1 cellular context compared by ENCODE assay signal in the genomic region with DNA sequence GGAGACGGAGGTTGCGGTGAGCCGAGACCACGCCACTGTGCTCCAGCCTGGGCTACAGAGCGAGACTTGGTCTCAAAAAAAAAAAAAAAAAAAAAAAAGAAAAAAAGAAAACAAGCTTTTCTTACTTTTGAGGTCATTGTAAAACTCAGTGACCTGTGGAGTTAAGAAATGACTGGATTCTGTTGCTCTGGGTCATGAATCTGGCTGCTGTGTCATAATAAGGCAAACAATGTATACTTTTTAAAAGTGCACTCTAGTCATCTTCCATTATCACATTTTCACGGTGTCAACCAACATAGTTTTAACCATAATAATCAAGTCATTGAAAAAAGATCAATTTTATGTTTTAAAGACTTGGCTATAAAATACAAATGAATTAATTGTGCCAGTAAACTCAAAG.
TF ChIP-seq lines count a peak whose summit lies in the region.

No MANE protein-coding gene starts in this region.

TF ChIP-seq in GM12878, 131 proteins besides CTCF, POLR2A, EP300 and RAD21 (continued from another document):
- TF ChIP-seq KAT2A (conservative IDR thresholded peaks at IDR 0.05; ENCODE audit: control insufficient read depth, low read depth, low read length): no peak
- TF ChIP-seq, protein P1, sequence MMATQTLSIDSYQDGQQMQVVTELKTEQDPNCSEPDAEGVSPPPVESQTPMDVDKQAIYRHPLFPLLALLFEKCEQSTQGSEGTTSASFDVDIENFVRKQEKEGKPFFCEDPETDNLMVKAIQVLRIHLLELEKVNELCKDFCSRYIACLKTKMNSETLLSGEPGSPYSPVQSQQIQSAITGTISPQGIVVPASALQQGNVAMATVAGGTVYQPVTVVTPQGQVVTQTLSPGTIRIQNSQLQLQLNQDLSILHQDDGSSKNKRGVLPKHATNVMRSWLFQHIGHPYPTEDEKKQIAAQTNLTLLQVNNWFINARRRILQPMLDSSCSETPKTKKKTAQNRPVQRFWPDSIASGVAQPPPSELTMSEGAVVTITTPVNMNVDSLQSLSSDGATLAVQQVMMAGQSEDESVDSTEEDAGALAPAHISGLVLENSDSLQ (IDR thresholded peaks at IDR 0.05): no peak
- no peak for TF ChIP-seq YY1 (IDR thresholded peaks at IDR 0.05; ENCODE audit: low read depth, low read length)
- TF ChIP-seq ZNF384 (IDR thresholded peaks at IDR 0.05; ENCODE audit: borderline replicate concordance, low read depth, low read length): peak; percentile 22; the same call in 1 of the 2 replicates
- TF ChIP-seq RCOR1 (conservative IDR thresholded peaks at IDR 0.05; ENCODE audit: low read depth, low read length): no peak
- TF ChIP-seq PAX5 (IDR thresholded peaks at IDR 0.05; ENCODE audit: borderline replicate concordance, low read depth, low read length): no peak
- TF ChIP-seq CREB1 (IDR thresholded peaks at IDR 0.05; ENCODE audit: low read depth): 0 out of 2 replicates have a peak, but pooled peaks have one; percentile 39
- no peak for TF ChIP-seq NR2C1 (IDR thresholded peaks at IDR 0.05)
- TF ChIP-seq HCFC1 (IDR thresholded peaks at IDR 0.05; ENCODE audit: low read length): no peak
- TF ChIP-seq, protein P2, sequence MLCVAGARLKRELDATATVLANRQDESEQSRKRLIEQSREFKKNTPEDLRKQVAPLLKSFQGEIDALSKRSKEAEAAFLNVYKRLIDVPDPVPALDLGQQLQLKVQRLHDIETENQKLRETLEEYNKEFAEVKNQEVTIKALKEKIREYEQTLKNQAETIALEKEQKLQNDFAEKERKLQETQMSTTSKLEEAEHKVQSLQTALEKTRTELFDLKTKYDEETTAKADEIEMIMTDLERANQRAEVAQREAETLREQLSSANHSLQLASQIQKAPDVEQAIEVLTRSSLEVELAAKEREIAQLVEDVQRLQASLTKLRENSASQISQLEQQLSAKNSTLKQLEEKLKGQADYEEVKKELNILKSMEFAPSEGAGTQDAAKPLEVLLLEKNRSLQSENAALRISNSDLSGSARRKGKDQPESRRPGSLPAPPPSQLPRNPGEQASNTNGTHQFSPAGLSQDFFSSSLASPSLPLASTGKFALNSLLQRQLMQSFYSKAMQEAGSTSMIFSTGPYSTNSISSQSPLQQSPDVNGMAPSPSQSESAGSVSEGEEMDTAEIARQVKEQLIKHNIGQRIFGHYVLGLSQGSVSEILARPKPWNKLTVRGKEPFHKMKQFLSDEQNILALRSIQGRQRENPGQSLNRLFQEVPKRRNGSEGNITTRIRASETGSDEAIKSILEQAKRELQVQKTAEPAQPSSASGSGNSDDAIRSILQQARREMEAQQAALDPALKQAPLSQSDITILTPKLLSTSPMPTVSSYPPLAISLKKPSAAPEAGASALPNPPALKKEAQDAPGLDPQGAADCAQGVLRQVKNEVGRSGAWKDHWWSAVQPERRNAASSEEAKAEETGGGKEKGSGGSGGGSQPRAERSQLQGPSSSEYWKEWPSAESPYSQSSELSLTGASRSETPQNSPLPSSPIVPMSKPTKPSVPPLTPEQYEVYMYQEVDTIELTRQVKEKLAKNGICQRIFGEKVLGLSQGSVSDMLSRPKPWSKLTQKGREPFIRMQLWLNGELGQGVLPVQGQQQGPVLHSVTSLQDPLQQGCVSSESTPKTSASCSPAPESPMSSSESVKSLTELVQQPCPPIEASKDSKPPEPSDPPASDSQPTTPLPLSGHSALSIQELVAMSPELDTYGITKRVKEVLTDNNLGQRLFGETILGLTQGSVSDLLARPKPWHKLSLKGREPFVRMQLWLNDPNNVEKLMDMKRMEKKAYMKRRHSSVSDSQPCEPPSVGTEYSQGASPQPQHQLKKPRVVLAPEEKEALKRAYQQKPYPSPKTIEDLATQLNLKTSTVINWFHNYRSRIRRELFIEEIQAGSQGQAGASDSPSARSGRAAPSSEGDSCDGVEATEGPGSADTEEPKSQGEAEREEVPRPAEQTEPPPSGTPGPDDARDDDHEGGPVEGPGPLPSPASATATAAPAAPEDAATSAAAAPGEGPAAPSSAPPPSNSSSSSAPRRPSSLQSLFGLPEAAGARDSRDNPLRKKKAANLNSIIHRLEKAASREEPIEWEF (IDR thresholded peaks at IDR 0.05; ENCODE audit: insufficient replicate concordance, low read depth, low read length): no peak
- TF ChIP-seq TCF3 (IDR thresholded peaks at IDR 0.05; ENCODE audit: borderline replicate concordance, insufficient read depth, low read depth, low read length): no peak
- no peak for TF ChIP-seq FOXK2 (IDR thresholded peaks at IDR 0.05)
- TF ChIP-seq POLR2AphosphoS5 (IDR thresholded peaks at IDR 0.05; ENCODE audit: low read length): no peak
- no peak for TF ChIP-seq STAT1 (conservative IDR thresholded peaks at IDR 0.05)
- TF ChIP-seq E4F1 (IDR thresholded peaks at IDR 0.05; ENCODE audit: borderline replicate concordance, partially characterized antibody): no peak
- TF ChIP-seq, protein P3, sequence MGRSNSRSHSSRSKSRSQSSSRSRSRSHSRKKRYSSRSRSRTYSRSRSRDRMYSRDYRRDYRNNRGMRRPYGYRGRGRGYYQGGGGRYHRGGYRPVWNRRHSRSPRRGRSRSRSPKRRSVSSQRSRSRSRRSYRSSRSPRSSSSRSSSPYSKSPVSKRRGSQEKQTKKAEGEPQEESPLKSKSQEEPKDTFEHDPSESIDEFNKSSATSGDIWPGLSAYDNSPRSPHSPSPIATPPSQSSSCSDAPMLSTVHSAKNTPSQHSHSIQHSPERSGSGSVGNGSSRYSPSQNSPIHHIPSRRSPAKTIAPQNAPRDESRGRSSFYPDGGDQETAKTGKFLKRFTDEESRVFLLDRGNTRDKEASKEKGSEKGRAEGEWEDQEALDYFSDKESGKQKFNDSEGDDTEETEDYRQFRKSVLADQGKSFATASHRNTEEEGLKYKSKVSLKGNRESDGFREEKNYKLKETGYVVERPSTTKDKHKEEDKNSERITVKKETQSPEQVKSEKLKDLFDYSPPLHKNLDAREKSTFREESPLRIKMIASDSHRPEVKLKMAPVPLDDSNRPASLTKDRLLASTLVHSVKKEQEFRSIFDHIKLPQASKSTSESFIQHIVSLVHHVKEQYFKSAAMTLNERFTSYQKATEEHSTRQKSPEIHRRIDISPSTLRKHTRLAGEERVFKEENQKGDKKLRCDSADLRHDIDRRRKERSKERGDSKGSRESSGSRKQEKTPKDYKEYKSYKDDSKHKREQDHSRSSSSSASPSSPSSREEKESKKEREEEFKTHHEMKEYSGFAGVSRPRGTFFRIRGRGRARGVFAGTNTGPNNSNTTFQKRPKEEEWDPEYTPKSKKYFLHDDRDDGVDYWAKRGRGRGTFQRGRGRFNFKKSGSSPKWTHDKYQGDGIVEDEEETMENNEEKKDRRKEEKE (IDR thresholded peaks at IDR 0.05): no peak
- TF ChIP-seq FOS (IDR thresholded peaks at IDR 0.05; ENCODE audit: borderline replicate concordance, extremely low read depth, insufficient read length): no peak
